ENCODE assay signal across 9 cellular contexts in the genomic region with DNA sequence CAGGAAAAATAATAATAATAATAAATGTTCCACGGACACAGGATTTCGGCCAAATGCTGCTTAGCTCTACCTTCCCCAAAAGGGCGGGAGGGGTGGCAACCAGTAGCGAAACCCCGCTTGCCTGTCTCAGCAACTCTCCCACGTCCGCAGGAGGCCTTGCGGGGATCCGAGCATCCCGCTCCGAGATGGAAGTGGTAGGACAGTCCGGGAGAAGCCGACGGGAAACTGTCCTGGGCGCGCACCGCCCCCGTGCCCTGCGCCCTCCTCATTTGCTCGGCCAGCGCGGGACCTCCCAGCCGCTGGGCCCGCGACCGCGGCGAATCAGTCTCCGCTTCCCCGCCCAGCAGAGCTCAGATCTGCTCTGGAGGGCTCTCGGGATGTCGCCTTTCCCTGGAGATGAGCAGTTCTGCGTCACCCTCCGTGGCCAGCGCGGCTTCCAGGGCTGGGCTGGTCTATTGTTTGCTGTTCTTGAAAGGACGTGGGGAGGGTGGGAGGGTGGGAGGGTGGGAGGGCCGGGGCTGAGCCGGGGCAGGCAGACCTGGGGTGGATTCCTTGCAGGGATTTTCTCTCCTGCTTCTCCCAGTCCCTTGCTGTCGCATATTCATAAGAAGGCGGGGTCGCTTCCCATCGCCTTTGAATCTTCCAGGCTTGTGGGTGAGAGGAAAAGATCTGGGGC. TPM values are rescaled to one million over a fixed set of nuclear protein-coding genes. Genes with fewer than 3 reads are reported as not detected.
DNase-seq lines count a peak whose midpoint lies in the region; ATAC-seq, FAIRE-seq and TF ChIP-seq lines count a peak whose summit lies in the region.
"Had no signal": no experiment of that assay in that cellular context is flagged by ENCODE, and none has a peak within 500 bp of the region (broad histone marks: within the 10 kb centered on the region; RNA-seq: fewer than 3 reads in every experiment).

No MANE protein-coding gene starts in this region.

- H3K4me3 ChIP-seq in astrocyte of the cerebellum (ENCODE audit: low read depth, low read length) = peak overlapping the region; percentile 45
- no peak overlapping the region for H3K4me3 ChIP-seq in kidney (ENCODE audit: low read length in 2 of 2)
- H3K4me3 ChIP-seq in thoracic aorta = peak overlapping the region; percentile 68
- H3K4me3 ChIP-seq in Peyer's patch = peak overlapping the region in 1 of 4 donors; percentile 29

- no peak for ATAC-seq in thoracic aorta (ENCODE audit: insufficient number of reproducible peaks, low FRiP score, low read depth)
- no peak for ATAC-seq in GM18511 (IDR thresholded peaks at IDR 0.05; ENCODE audit: unreplicated experiment)

- no peak overlapping the region for H3K9ac ChIP-seq in kidney (ENCODE audit: low read length in 2 of 2)

- intact Hi-C loops in kidney (cut with DNase I) = no loop called here

- no peaks in the 10 kb centered on the region for H3K27me3 ChIP-seq in thoracic aorta (replicated peaks; ENCODE audit: insufficient read depth)
- peaks cover 0 to 8% of the 10 kb centered on the region in 2 donors for H3K27me3 ChIP-seq in Peyer's patch

- no peak for FAIRE-seq in kidney (lab: Jason Lieb, UNC)

- in situ Hi-C loops in astrocyte of the cerebellum (cut with HindIII; ENCODE audit: low sequenced_read_pairs) = no loop called here

- H3K4me1 ChIP-seq in kidney (ENCODE audit: control insufficient read depth in 1 of 2, insufficient read depth in 1 of 2, low read depth in 1 of 2, low read length in 2 of 2) (no peaks in the 10 kb centered on the region), thoracic aorta (ENCODE audit: control insufficient read depth in 1 of 2, low read depth in 2 of 2) (peaks cover 0 to 6% of the 10 kb centered on the region in 2 donors), Peyer's patch (no peaks in the 10 kb centered on the region)

- no peak for TF ChIP-seq POLR2A in Peyer's patch (IDR thresholded peaks at IDR 0.05)

- H3K9me3 ChIP-seq in kidney (ENCODE audit: control insufficient read depth in 1 of 2, low read length in 2 of 2) (peaks cover 0 to 8% of the 10 kb centered on the region in 2 donors), thoracic aorta (no peaks in the 10 kb centered on the region), Peyer's patch (no peaks in the 10 kb centered on the region)

- H3K27ac ChIP-seq in kidney (ENCODE audit: low read depth in 2 of 2, low read length in 2 of 2) = no peak overlapping the region
- H3K27ac ChIP-seq in thoracic aorta = no peak overlapping the region
- no peak overlapping the region for H3K27ac ChIP-seq in Peyer's patch

- no peaks in the 10 kb centered on the region for H3K36me3 ChIP-seq in kidney (ENCODE audit: control insufficient read depth in 1 of 2, insufficient read depth in 2 of 2, low read length in 2 of 2)
- no peaks in the 10 kb centered on the region for H3K36me3 ChIP-seq in thoracic aorta
- H3K36me3 ChIP-seq in Peyer's patch = no peaks in the 10 kb centered on the region

- DNase-seq in NCI-H524 (lab: John Stamatoyannopoulos, UW) = peak; percentile 21 to 66
- DNase-seq in NCI-H524 treated with DMSO at 0.1 percent for 48 hours (lab: John Stamatoyannopoulos, UW) = no peak
- DNase-seq in astrocyte of the cerebellum (ENCODE audit: low read depth) = no peak
- DNase-seq in kidney = peak; percentile 46
- no peak for DNase-seq in thoracic aorta (ENCODE audit: low spot score)
- DNase-seq in Peyer's patch = no peak
- no peak for DNase-seq in ureter (ENCODE audit: low spot score)
- DNase-seq: CD4-positive, CD25-positive, alpha-beta regulatory T cell had no signal

- TF ChIP-seq CTCF in astrocyte of the cerebellum (IDR thresholded peaks at IDR 0.05; ENCODE audit: low read depth, low read length, missing control alignments) (no peak), kidney (IDR thresholded peaks at IDR 0.05; ENCODE audit: borderline replicate concordance, extremely low read depth, insufficient read depth) (no peak), thoracic aorta (IDR thresholded peaks at IDR 0.05) (no peak), Peyer's patch (IDR thresholded peaks at IDR 0.05) (no peak)

RNA-seq across cellular contexts. Expression of a gene that starts 48.8 kb away (rescaled TPM):
- 0.22 TPM for total RNA-seq in kidney
- polyA plus RNA-seq in kidney (ENCODE audit: insufficient read depth, low read depth, low replicate concordance) = not detected
- not detected for total RNA-seq in thoracic aorta
- total RNA-seq in Peyer's patch = under 1 TPM in 3 of 4 donors, not detected in 1; 0.28 to 0.83 (median 0.40) TPM
- total RNA-seq in ureter = 0.29 TPM

Comparison
In these comparisons a context has a peak if more than half of its experiments do, and no peak if none do; other contexts are left out.
1. DNase-seq: peak in NCI-H524 (2 of 2) and kidney (single experiment); none in NCI-H524 treated with DMSO at 0.1 percent for 48 hours (single experiment), astrocyte of the cerebellum (single experiment), thoracic aorta (single experiment), Peyer's patch (0 of 3) and ureter (single experiment).
2. H3K4me3 ChIP-seq: peak in astrocyte of the cerebellum (single experiment) and thoracic aorta (single experiment); none in kidney (0 of 2).